In the genomic region with DNA sequence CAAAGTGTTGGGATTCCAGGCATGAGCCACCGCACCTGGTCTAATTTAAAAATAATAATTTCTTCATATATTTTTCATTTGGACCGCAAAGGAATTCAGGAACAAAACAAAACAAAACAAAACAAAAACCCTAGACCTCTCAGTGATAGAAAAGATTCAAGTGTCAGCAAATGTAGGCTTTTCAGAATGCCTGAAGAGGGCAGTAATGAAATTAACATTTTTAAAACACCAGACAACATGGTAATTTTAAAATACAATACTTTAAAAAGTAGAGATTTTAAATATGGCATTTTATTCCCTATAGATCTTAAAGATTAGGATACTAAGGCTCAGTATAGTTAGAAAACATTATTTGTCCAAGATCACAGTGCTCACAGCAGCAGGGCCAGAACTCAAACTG, we compare ENCODE assay signal across 15 cellular contexts. TPM values are rescaled to one million over a fixed set of nuclear protein-coding genes. Genes with fewer than 3 reads are reported as not detected.
DNase-seq lines count a peak whose midpoint lies in the region; FAIRE-seq and TF ChIP-seq lines count a peak whose summit lies in the region.
"Had no signal": no experiment of that assay in that cellular context is flagged by ENCODE, and none has a peak within 500 bp of the region (broad histone marks: within the 10 kb centered on the region; RNA-seq: fewer than 3 reads in every experiment).

No MANE protein-coding gene starts in this region.

- no peak for TF ChIP-seq POLR2A in testis (IDR thresholded peaks at IDR 0.05)

- peak; percentile 16; the same call in 1 of the 2 replicates for TF ChIP-seq CTCF in 22Rv1 (IDR thresholded peaks at IDR 0.05)
- peak; percentile 20 for TF ChIP-seq CTCF in GM12864 (IDR thresholded peaks at IDR 0.05; ENCODE audit: low read depth, low read length, missing control alignments)
- peak; percentile 33 for TF ChIP-seq CTCF in foreskin fibroblast (IDR thresholded peaks at IDR 0.05; ENCODE audit: low read depth, low read length)
- TF ChIP-seq CTCF in testis (IDR thresholded peaks at IDR 0.05): no peak

- DNase-seq in GM12864 (ENCODE audit: low read depth) (no peak), foreskin fibroblast (no peak), DMS53 treated with DMSO at 0.1 percent for 48 hours (lab: John Stamatoyannopoulos, UW; ENCODE audit: unreplicated experiment) (no peak), testis (no peak), iPS-NIHi11 (ENCODE audit: low spot score) (no peak), ecto neural progenitor cell (ENCODE audit: low spot score) (no peak)
- DNase-seq: activated CD8-positive, alpha-beta memory T cell treated with anti-CD3 and anti-CD28 coated beads, Interleukin-2, amount 10 ng/mL, durations not matched to agents 7 days and 5 days; BE2C; NCI-H2081; tibial artery had no signal

- H3K27me3 ChIP-seq in testis: no peaks in the 10 kb centered on the region
- H3K27me3 ChIP-seq: BE2C, tibial artery had no signal

- no peaks in the 10 kb centered on the region for H3K9me3 ChIP-seq in testis
- H3K9me3 ChIP-seq: BE2C, tibial artery had no signal

- FAIRE-seq in TTC549 (lab: Jason Lieb, UNC): peak; percentile 33
- FAIRE-seq: endometrium, H54 had no signal

- H3K27ac ChIP-seq in 22Rv1: no peak overlapping the region
- H3K27ac ChIP-seq in testis: no peak overlapping the region
- H3K27ac ChIP-seq: tibial artery had no signal

- H3K4me1 ChIP-seq in testis: peaks cover 18% of the 10 kb centered on the region
- H3K4me1 ChIP-seq: BE2C had no signal

- intact Hi-C loops in testis (cut with DNase I; ENCODE audit: low total_unique reads): no loop called here

- 77 to 84% methylated on average over 2 of the region's 2 CpGs for WGBS in testis, 2 donors

- no peak overlapping the region for H3K4me3 ChIP-seq in GM12864 (ENCODE audit: low read depth, low read length)
- H3K4me3 ChIP-seq in foreskin fibroblast (ENCODE audit: low read depth in 1 of 2, low read length in 2 of 2): no peak overlapping the region
- H3K4me3 ChIP-seq in testis: no peak overlapping the region
- H3K4me3 ChIP-seq: skin epidermis, tibial artery had no signal

- no peaks in the 10 kb centered on the region for H3K36me3 ChIP-seq in testis (ENCODE audit: low read depth, missing control alignments)
- H3K36me3 ChIP-seq: BE2C had no signal

RNA-seq across cellular contexts. Expression of a gene that starts 36.6 kb away (rescaled TPM):
- total RNA-seq in testis: 10 to 100 TPM; 33.4 to 36.0 TPM
- 20.8 TPM for polyA plus RNA-seq in testis (ENCODE audit: insufficient read depth, low read depth, low replicate concordance)

Comparison
In these comparisons a context has a peak if more than half of its experiments do, and no peak if none do; other contexts are left out.
1. CTCF ChIP-seq: peak in 22Rv1 (single experiment), GM12864 (single experiment) and foreskin fibroblast (single experiment); none in testis (0 of 3).